In the genomic region with DNA sequence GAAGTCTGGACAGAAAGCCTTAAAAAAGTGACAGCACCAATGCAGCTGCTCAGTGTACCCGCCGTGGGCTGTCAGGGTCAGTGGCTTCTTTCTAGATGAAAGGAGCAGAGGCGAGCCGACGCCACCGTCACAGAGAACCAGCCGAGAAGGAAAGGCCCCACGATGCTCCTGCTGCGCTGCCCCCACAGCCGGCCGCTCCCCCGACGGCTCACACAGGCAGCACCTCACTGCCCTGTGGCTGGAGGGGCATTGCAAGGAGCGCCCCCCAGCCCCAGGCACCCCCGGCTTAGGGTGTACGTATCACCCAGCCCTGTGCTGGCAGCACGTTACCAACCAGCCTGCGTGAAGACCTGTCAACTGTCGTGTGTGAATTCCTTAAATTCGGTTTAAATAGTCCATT, we compare ENCODE assay signal across 1 cellular context.
TF ChIP-seq lines count a peak whose summit lies in the region.

No MANE protein-coding gene starts in this region.

TF ChIP-seq in HepG2, 621 proteins besides CTCF, POLR2A, EP300 and RAD21:
- no peak for TF ChIP-seq ZNF44 (CRISPR knock-in tag; IDR thresholded peaks at IDR 0.05)
- peak; percentile 76 for TF ChIP-seq AGO2 (optimal IDR thresholded peaks at IDR 0.05; ENCODE audit: low read depth, low read length)
- TF ChIP-seq KAT7 (CRISPR knock-in tag; IDR thresholded peaks at IDR 0.05; ENCODE audit: borderline replicate concordance) = no peak
- TF ChIP-seq ZNF296 (CRISPR knock-in tag; conservative IDR thresholded peaks at IDR 0.05) = no peak
